8 cellular contexts compared by ENCODE assay signal in genomic region chr7:157411580-157411979, GRCh38.
DNase-seq lines count a peak whose midpoint lies in the region; ATAC-seq, FAIRE-seq and TF ChIP-seq lines count a peak whose summit lies in the region.

No MANE protein-coding gene starts in this region.

- no peak for ATAC-seq in GM18520 (IDR thresholded peaks at IDR 0.05; ENCODE audit: unreplicated experiment)
- no peak for ATAC-seq in sciatic nerve
- ATAC-seq in GM21390 (IDR thresholded peaks at IDR 0.05; ENCODE audit: unreplicated experiment) = no peak

- peak; percentile 89 for DNase-seq in H54 (ENCODE audit: insufficient read length, low spot score)
- peak in 4 of 5 donors; percentile 37 to 70 (median 51) for DNase-seq in T-helper 1 cell
- DNase-seq in amniotic epithelial cell (ENCODE audit: low read depth) = peak; percentile 77
- DNase-seq in stimulated activated CD4-positive, alpha-beta T cell treated with anti-CD3 and anti-CD28 coated beads, Interleukin-1b, Interleukin-23, amount 100 ng/mL, for 48 hours = peak; percentile 47
- no peak for DNase-seq in dedifferentiated amniotic fluid mesenchymal stem cell (ENCODE audit: extremely low spot score)
- no peak for DNase-seq in sciatic nerve (ENCODE audit: low spot score)

- no peak for TF ChIP-seq POLR2A in H54 (IDR thresholded peaks at IDR 0.05; ENCODE audit: low read depth, low read length)

- no peak for FAIRE-seq in H54 (lab: Jason Lieb, UNC)

- intact Hi-C loops in sciatic nerve (cut with DNase I) = no loop called here

Comparison
In these comparisons a context has a peak if more than half of its experiments do, and no peak if none do; other contexts are left out.
1. DNase-seq: peak in H54 (single experiment), T-helper 1 cell (4 of 5), amniotic epithelial cell (single experiment) and stimulated activated CD4-positive, alpha-beta T cell treated with anti-CD3 and anti-CD28 coated beads, Interleukin-1b, Interleukin-23, amount 100 ng/mL, for 48 hours (single experiment); none in dedifferentiated amniotic fluid mesenchymal stem cell (single experiment) and sciatic nerve (single experiment).